8 cellular contexts compared by ENCODE assay signal in the genomic region with DNA sequence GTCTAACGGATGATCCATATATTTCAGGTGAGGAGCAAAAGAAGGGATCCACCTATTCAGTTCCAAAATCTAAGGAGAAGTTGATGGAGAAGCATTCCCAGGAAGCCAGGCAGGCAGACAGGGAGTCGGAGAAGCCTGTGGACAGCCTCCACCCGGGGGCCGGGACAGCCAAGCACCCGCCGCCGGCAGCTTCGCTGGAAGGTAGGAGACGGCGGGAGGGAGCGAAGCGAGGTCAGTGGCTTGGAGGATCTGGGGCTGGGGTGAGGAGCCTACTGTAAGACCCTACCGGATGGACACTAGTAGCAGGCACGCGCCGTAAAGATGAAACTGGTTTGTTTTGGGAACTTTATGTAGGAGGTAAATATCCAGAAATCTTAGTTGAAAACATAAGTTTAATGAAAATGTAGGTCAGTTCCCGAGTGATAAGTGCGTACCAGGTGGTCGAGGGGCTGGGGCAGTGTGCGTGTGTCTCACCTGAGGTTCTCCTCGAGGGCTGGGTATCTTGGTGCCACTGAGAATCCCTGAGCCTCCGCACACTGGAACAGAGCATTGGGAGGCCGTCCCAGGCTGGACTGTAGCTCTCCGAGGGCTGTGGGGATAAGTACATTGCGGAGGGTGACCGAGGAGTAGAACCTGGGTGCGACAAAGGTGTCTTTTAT. TPM values are rescaled to one million over a fixed set of nuclear protein-coding genes. Genes with fewer than 3 reads are reported as not detected.
A peak's percentile ranks its signal among the peaks of the same experiment; 100 is the strongest.
DNase-seq lines count a peak whose midpoint lies in the region; ATAC-seq, FAIRE-seq and TF ChIP-seq lines count a peak whose summit lies in the region.

No MANE protein-coding gene starts in this region.

- H3K9me3 ChIP-seq in GM12878 (replicated peaks; ENCODE audit: control insufficient read depth, insufficient read depth, low read length) = no peaks in the 10 kb centered on the region
- no peaks in the 10 kb centered on the region for H3K9me3 ChIP-seq in testis

- TF ChIP-seq RAD21 in GM12878 (IDR thresholded peaks at IDR 0.05; ENCODE audit: insufficient read depth, low read depth, low read length) = no peak

- H3K27ac ChIP-seq in KMS-11 = no peak overlapping the region
- H3K27ac ChIP-seq in GM12878 (ENCODE audit: control insufficient read depth, insufficient read depth) = peak overlapping the region; percentile 85
- peak overlapping the region; percentile 57 for H3K27ac ChIP-seq in layer of hippocampus (ENCODE audit: low read depth, low read length)
- peak overlapping the region; percentile 67 to 71 for H3K27ac ChIP-seq in testis

- TF ChIP-seq POLR2A in GM12878 (IDR thresholded peaks at IDR 0.05; ENCODE audit: low read depth, low read length) (no peak), testis (IDR thresholded peaks at IDR 0.05) (no peak)

- peak overlapping the region; percentile 80 for H2AFZ ChIP-seq in KMS-11 (ENCODE audit: low read depth)
- peak overlapping the region; percentile 97 for H2AFZ ChIP-seq in GM12878 (ENCODE audit: control insufficient read depth, low read depth, low read length)

- POLR2A ChIA-PET in GM12878 (lab: Charles Lee) = no interaction called here

- H3K9ac ChIP-seq in KMS-11 (peak overlapping the region; percentile 49), GM12878 (ENCODE audit: control insufficient read depth, insufficient read depth, low read length) (peak overlapping the region; percentile 95)

- in situ Hi-C loops in GM12878 (cut with MboI) = no loop called here

- H3K4me3 ChIP-seq in KMS-11 (IDR thresholded peaks at IDR 0.05; ENCODE audit: insufficient read depth, low read depth, low read length) (peak overlapping the region; percentile 72), GM12878 (peak overlapping the region; percentile 97), testis (peak overlapping the region; percentile 94 to 98)

- peak; percentile 34 for ATAC-seq in GM12878

- no peak for TF ChIP-seq EP300 in GM12878 (IDR thresholded peaks at IDR 0.05; ENCODE audit: borderline replicate concordance in 1 of 2, control insufficient read depth in 1 of 2, low read depth in 2 of 2, low read length in 2 of 2)

- TF ChIP-seq CTCF in KMS-11 (conservative IDR thresholded peaks at IDR 0.05; ENCODE audit: low read depth, low read length) (no peak), GM12878 (IDR thresholded peaks at IDR 0.05 in 2 of 3, conservative IDR thresholded peaks at IDR 0.05 in 1 of 3; ENCODE audit: control insufficient read depth in 2 of 3, extremely low read depth in 1 of 3, insufficient read depth in 1 of 3, low read depth in 3 of 3, low read length in 3 of 3) (no peak), testis (IDR thresholded peaks at IDR 0.05) (no peak)

- peak; percentile 53 for DNase-seq in ELF-1 (ENCODE audit: low read depth, low spot score)
- no peak for DNase-seq in GM12878 (ENCODE audit: low read depth, low spot score)
- DNase-seq in testis = no peak
- DNase-seq in putamen (ENCODE audit: low spot score) = no peak
- no peak for DNase-seq in amygdala (lab: John Stamatoyannopoulos, UW)
- no peak for DNase-seq in NCI-H187 treated with DMSO at 0.1 percent for 48 hours (lab: John Stamatoyannopoulos, UW)

- 15% methylated on average over 27 of the region's 27 CpGs for WGBS in GM12878 (ENCODE audit: insufficient coverage, insufficient replicate concordance, low lambda C conversion rate, missing lambda C conversion rate)
- 11 to 14% methylated on average over 27 of the region's 27 CpGs for WGBS in testis, 2 donors

- CTCF ChIA-PET in GM12878 (lab: Yijun Ruan, JAX) = interaction anchor here (1.0 to 1.8 kb wide), 3 partner anchors 39 to 42 kb away, joined by 3 to 11 read pairs (median 4); no protein-coding TSS in a partner anchor

- intact Hi-C loops in GM12878 (cut with micrococcal nuclease; ENCODE audit: unreplicated experiment) = no loop called here
- intact Hi-C loops in testis (cut with DNase I; ENCODE audit: low total_unique reads) = no loop called here

- peaks cover 18% of the 10 kb centered on the region for H3K4me1 ChIP-seq in KMS-11 (ENCODE audit: low read depth, poor library complexity, severe bottlenecking)
- peaks cover 14% of the 10 kb centered on the region for H3K4me1 ChIP-seq in GM12878 (ENCODE audit: control insufficient read depth, insufficient read depth, low read length)
- H3K4me1 ChIP-seq in testis = peaks cover 13% of the 10 kb centered on the region

- no TSS peak for BruUV-seq in GM12878 (replicated peaks; lab: Mats Ljungman, UMichigan)

- H3K27me3 ChIP-seq in KMS-11 (ENCODE audit: insufficient read depth, low read depth) (no peaks in the 10 kb centered on the region), GM12878 (replicated peaks in 1 of 2; ENCODE audit: control insufficient read depth in 2 of 2, insufficient read depth in 2 of 2, low read length in 1 of 2) (no peaks in the 10 kb centered on the region), layer of hippocampus (ENCODE audit: control insufficient read depth, insufficient read depth, low read length) (no peaks in the 10 kb centered on the region), testis (no peaks in the 10 kb centered on the region)

- peak overlapping the region; percentile 92 for H3K4me2 ChIP-seq in KMS-11
- H3K4me2 ChIP-seq in GM12878 (ENCODE audit: control insufficient read depth, insufficient read depth) = peak overlapping the region; percentile 94

- RAD21 ChIA-PET in GM12878 (lab: Charles Lee; ENCODE audit: unreplicated experiment) = interaction anchor here (0.7 to 1.1 kb wide), 3 partner anchors 25 to 42 kb away, joined by 3 to 5 read pairs (median 3); no protein-coding TSS in a partner anchor

- FAIRE-seq in GM12878 (lab: Jason Lieb, UNC) = no peak

- H3K79me2 ChIP-seq in KMS-11 (ENCODE audit: insufficient read depth, low read depth) = peaks cover 44% of the 10 kb centered on the region
- H3K79me2 ChIP-seq in GM12878 (ENCODE audit: control insufficient read depth, insufficient read depth, low read length) = peaks cover 44% of the 10 kb centered on the region

- H3K36me3 ChIP-seq in KMS-11 (ENCODE audit: insufficient read depth) (no peaks in the 10 kb centered on the region), GM12878 (ENCODE audit: control insufficient read depth in 2 of 2, insufficient read depth in 2 of 2, low read length in 1 of 2) (peaks cover 0 to 2% of the 10 kb centered on the region in 2 experiments; a peak in 1 of 4 replicates), testis (ENCODE audit: low read depth, missing control alignments) (no peaks in the 10 kb centered on the region)

- no peaks in the 10 kb centered on the region for H4K20me1 ChIP-seq in KMS-11 (ENCODE audit: insufficient read depth)
- H4K20me1 ChIP-seq in GM12878 (ENCODE audit: control insufficient read depth, insufficient read depth) = no peaks in the 10 kb centered on the region

- SMC1A ChIA-PET in GM12878 (lab: Charles Lee; ENCODE audit: uncharacterized antibody, unreplicated experiment) = interaction anchor here (0.7 to 2.4 kb wide), 2 partner anchors 28 to 42 kb away, joined by 3 to 6 read pairs; partner anchors contain the start of gene CDK10

RNA-seq across cellular contexts. Expression of gene SPATA33, which starts 0.7 kb away (rescaled TPM):
- total RNA-seq in GM12878 (2013; cell fraction: nucleolus; rRNA removed) = 7.8 and 9.2 TPM in 2 replicates
- total RNA-seq in GM12878 (2014; rRNA removed) = 5.1 and 6.9 TPM in 2 replicates
- 5.6 and 7.1 TPM in 2 replicates for total RNA-seq in GM12878 (2014; rRNA removed; fragmentation: Illumina TruSeq; extraction: Trizol)
- total RNA-seq in GM12878 (2021) = 11.1 and 12.1 TPM in 2 replicates
- 1.7 TPM for polyA plus RNA-seq in GM12878 (2011; ENCODE audit: low read depth)
- polyA plus RNA-seq in GM12878 (2011; rRNA removed) = 2.4 and 3.4 TPM in 2 replicates
- 3.1 and 3.8 TPM in 2 replicates for polyA plus RNA-seq in GM12878 (2011; cell fraction: cytosol; rRNA removed)
- 7.6 and 9.4 TPM in 2 replicates for polyA plus RNA-seq in GM12878 (2011; cell fraction: nucleus; rRNA removed)
- 2.9 and 6.0 TPM in 2 replicates for polyA plus RNA-seq in GM12878 (2012)
- polyA plus RNA-seq in GM12878 (2014; fragmentation: Illumina TruSeq; extraction: Trizol) = 4.9 and 8.3 TPM in 2 replicates
- polyA plus RNA-seq in GM12878 (2014; fragmentation: Nextera tagmentation; extraction: Ambion mirVana) = 1 to 10 TPM; 1.1 to 2.9 TPM
- polyA plus RNA-seq in GM12878 (2014; rRNA removed) = 8.1 and 10.9 TPM in 2 replicates
- 10 to 100 TPM; 15.7 to 15.8 TPM for polyA plus RNA-seq in GM12878 (2016; fragmentation: Nextera tagmentation; extraction: Ambion mirVana)
- polyA minus RNA-seq in GM12878 (2011; rRNA and poly(A)+ RNA removed) = 2.6 and 3.4 TPM in 2 replicates
- 0.94 and 2.3 TPM in 2 replicates for polyA minus RNA-seq in GM12878 (2011; cell fraction: cytosol; rRNA and poly(A)+ RNA removed)
- 2.2 and 4.1 TPM in 2 replicates for polyA minus RNA-seq in GM12878 (2011; cell fraction: nucleus; rRNA and poly(A)+ RNA removed)
- 10 to 100 TPM; 45.8 to 85.0 TPM for total RNA-seq in testis
- 201 TPM for polyA plus RNA-seq in testis (ENCODE audit: insufficient read depth, low read depth, low replicate concordance)

RNA-seq across cellular contexts. Expression of gene CHMP1A, which starts 0.8 kb away (rescaled TPM):
- 31.4 and 32.8 TPM in 2 replicates for total RNA-seq in GM12878 (2013; cell fraction: nucleolus; rRNA removed)
- total RNA-seq in GM12878 (2014; rRNA removed) (59.0 and 67.8 TPM in 2 replicates), GM12878 (2014; rRNA removed; fragmentation: Illumina TruSeq; extraction: Trizol) (36.3 and 41.5 TPM in 2 replicates), GM12878 (2021) (81.4 and 85.3 TPM in 2 replicates), testis (100 to 1,000 TPM; 106 to 123 TPM)
- polyA plus RNA-seq in GM12878 (2011; ENCODE audit: low read depth) = 26.0 TPM
- polyA plus RNA-seq in GM12878 (2011; rRNA removed) (20.7 and 41.0 TPM in 2 replicates), GM12878 (2014; fragmentation: Illumina TruSeq; extraction: Trizol) (12.3 and 36.2 TPM in 2 replicates), GM12878 (2014; fragmentation: Nextera tagmentation; extraction: Ambion mirVana) (1 to 10 TPM; 1.0 to 3.8 TPM), GM12878 (2014; rRNA removed) (82.8 and 97.4 TPM in 2 replicates), GM12878 (2016; fragmentation: Nextera tagmentation; extraction: Ambion mirVana) (10 to 100 TPM; 81.2 to 86.7 TPM), testis (ENCODE audit: insufficient read depth, low read depth, low replicate concordance) (90.0 TPM)
- 64.0 and 95.0 TPM in 2 replicates for polyA plus RNA-seq in GM12878 (2011; cell fraction: cytosol; rRNA removed)
- polyA plus RNA-seq in GM12878 (2011; cell fraction: nucleus; rRNA removed) = 140 and 176 TPM in 2 replicates
- 48.6 and 57.5 TPM in 2 replicates for polyA plus RNA-seq in GM12878 (2012)
- 35.8 and 61.5 TPM in 2 replicates for polyA minus RNA-seq in GM12878 (2011; rRNA and poly(A)+ RNA removed)
- polyA minus RNA-seq in GM12878 (2011; cell fraction: cytosol; rRNA and poly(A)+ RNA removed) = 25.9 and 29.3 TPM in 2 replicates
- 16.7 and 27.9 TPM in 2 replicates for polyA minus RNA-seq in GM12878 (2011; cell fraction: nucleus; rRNA and poly(A)+ RNA removed)

RNA-seq across cellular contexts. Expression of gene CDK10, which starts 28.1 kb away (rescaled TPM):
- 80.3 and 89.1 TPM in 2 replicates for total RNA-seq in GM12878 (2013; cell fraction: nucleolus; rRNA removed)
- total RNA-seq in GM12878 (2014; rRNA removed) (31.8 and 41.9 TPM in 2 replicates), GM12878 (2014; rRNA removed; fragmentation: Illumina TruSeq; extraction: Trizol) (20.8 and 23.5 TPM in 2 replicates), GM12878 (2021) (45.3 and 58.7 TPM in 2 replicates), testis (10 to 100 TPM; 77.1 to 88.3 TPM)
- polyA plus RNA-seq in GM12878 (2011; ENCODE audit: low read depth) = 15.0 TPM
- polyA plus RNA-seq in GM12878 (2011; rRNA removed) (22.1 and 30.1 TPM in 2 replicates), GM12878 (2014; fragmentation: Illumina TruSeq; extraction: Trizol) (12.1 and 26.5 TPM in 2 replicates), GM12878 (2014; fragmentation: Nextera tagmentation; extraction: Ambion mirVana) (1 to 10 TPM; 1.5 to 2.5 TPM), GM12878 (2014; rRNA removed) (56.8 and 58.6 TPM in 2 replicates), GM12878 (2016; fragmentation: Nextera tagmentation; extraction: Ambion mirVana) (10 to 100 TPM; 54.1 to 55.6 TPM), testis (ENCODE audit: insufficient read depth, low read depth, low replicate concordance) (68.0 TPM)
- 29.8 and 38.2 TPM in 2 replicates for polyA plus RNA-seq in GM12878 (2011; cell fraction: cytosol; rRNA removed)
- polyA plus RNA-seq in GM12878 (2011; cell fraction: nucleus; rRNA removed) = 306 and 334 TPM in 2 replicates
- polyA plus RNA-seq in GM12878 (2012) = 38.8 and 67.0 TPM in 2 replicates
- 15.4 and 20.6 TPM in 2 replicates for polyA minus RNA-seq in GM12878 (2011; rRNA and poly(A)+ RNA removed)
- 6.1 and 9.0 TPM in 2 replicates for polyA minus RNA-seq in GM12878 (2011; cell fraction: cytosol; rRNA and poly(A)+ RNA removed)
- polyA minus RNA-seq in GM12878 (2011; cell fraction: nucleus; rRNA and poly(A)+ RNA removed) = 22.2 and 33.6 TPM in 2 replicates

RNA-seq across cellular contexts. Expression of gene SPATA2L, which starts 43.2 kb away (rescaled TPM):
- total RNA-seq in GM12878 (2013; cell fraction: nucleolus; rRNA removed) = 13.1 and 19.3 TPM in 2 replicates
- total RNA-seq in GM12878 (2014; rRNA removed) = 4.9 and 6.9 TPM in 2 replicates
- total RNA-seq in GM12878 (2014; rRNA removed; fragmentation: Illumina TruSeq; extraction: Trizol) = 0.78 and 1.0 TPM in 2 replicates
- 6.9 and 7.8 TPM in 2 replicates for total RNA-seq in GM12878 (2021)
- 0.71 TPM for polyA plus RNA-seq in GM12878 (2011; ENCODE audit: low read depth)
- 1.2 and 2.3 TPM in 2 replicates for polyA plus RNA-seq in GM12878 (2011; rRNA removed)
- polyA plus RNA-seq in GM12878 (2011; cell fraction: cytosol; rRNA removed) = 4.6 and 6.8 TPM in 2 replicates
- 12.6 and 15.8 TPM in 2 replicates for polyA plus RNA-seq in GM12878 (2011; cell fraction: nucleus; rRNA removed)
- 5.0 and 6.2 TPM in 2 replicates for polyA plus RNA-seq in GM12878 (2012)
- 0.24 TPM in 1 of 2 replicates, not detected in the other for polyA plus RNA-seq in GM12878 (2014; fragmentation: Illumina TruSeq; extraction: Trizol)
- polyA plus RNA-seq in GM12878 (2014; fragmentation: Nextera tagmentation; extraction: Ambion mirVana) = under 1 TPM in 1 of 2 experiments, not detected in 1; 0.20 TPM
- polyA plus RNA-seq in GM12878 (2014; rRNA removed) = 4.7 and 6.0 TPM in 2 replicates
- polyA plus RNA-seq in GM12878 (2016; fragmentation: Nextera tagmentation; extraction: Ambion mirVana) = 1 to 10 TPM; 3.9 to 5.9 TPM
- polyA minus RNA-seq in GM12878 (2011; rRNA and poly(A)+ RNA removed) = 0.73 and 3.6 TPM in 2 replicates
- 3.3 and 3.7 TPM in 2 replicates for polyA minus RNA-seq in GM12878 (2011; cell fraction: cytosol; rRNA and poly(A)+ RNA removed)
- 4.5 and 8.3 TPM in 2 replicates for polyA minus RNA-seq in GM12878 (2011; cell fraction: nucleus; rRNA and poly(A)+ RNA removed)
- 10 to 100 TPM; 13.9 to 14.4 TPM for total RNA-seq in testis
- polyA plus RNA-seq in testis (ENCODE audit: insufficient read depth, low read depth, low replicate concordance) = 4.9 TPM

RNA-seq across cellular contexts. Expression of gene DPEP1, which starts 44.9 kb away (rescaled TPM):
- total RNA-seq in GM12878 (2013; cell fraction: nucleolus; rRNA removed) = not detected in 2 replicates
- total RNA-seq in GM12878 (2014; rRNA removed) (not detected in 2 replicates), GM12878 (2014; rRNA removed; fragmentation: Illumina TruSeq; extraction: Trizol) (not detected in 2 replicates), GM12878 (2021) (not detected in 2 replicates), testis (100 to 1,000 TPM; 125 to 256 TPM)
- not detected for polyA plus RNA-seq in GM12878 (2011; ENCODE audit: low read depth)
- polyA plus RNA-seq in GM12878 (2011; rRNA removed) (not detected in 2 replicates), GM12878 (2014; fragmentation: Illumina TruSeq; extraction: Trizol) (not detected in 2 replicates), GM12878 (2014; fragmentation: Nextera tagmentation; extraction: Ambion mirVana) (not detected), GM12878 (2014; rRNA removed) (not detected in 2 replicates), GM12878 (2016; fragmentation: Nextera tagmentation; extraction: Ambion mirVana) (not detected), testis (ENCODE audit: insufficient read depth, low read depth, low replicate concordance) (105 TPM)
- polyA plus RNA-seq in GM12878 (2011; cell fraction: cytosol; rRNA removed) = not detected in 2 replicates
- 0.34 and 0.47 TPM in 2 replicates for polyA plus RNA-seq in GM12878 (2011; cell fraction: nucleus; rRNA removed)
- polyA plus RNA-seq in GM12878 (2012) = not detected in 2 replicates
- not detected in 2 replicates for polyA minus RNA-seq in GM12878 (2011; rRNA and poly(A)+ RNA removed)
- not detected in 2 replicates for polyA minus RNA-seq in GM12878 (2011; cell fraction: cytosol; rRNA and poly(A)+ RNA removed)
- polyA minus RNA-seq in GM12878 (2011; cell fraction: nucleus; rRNA and poly(A)+ RNA removed) = not detected in 2 replicates
